In the genomic region with DNA sequence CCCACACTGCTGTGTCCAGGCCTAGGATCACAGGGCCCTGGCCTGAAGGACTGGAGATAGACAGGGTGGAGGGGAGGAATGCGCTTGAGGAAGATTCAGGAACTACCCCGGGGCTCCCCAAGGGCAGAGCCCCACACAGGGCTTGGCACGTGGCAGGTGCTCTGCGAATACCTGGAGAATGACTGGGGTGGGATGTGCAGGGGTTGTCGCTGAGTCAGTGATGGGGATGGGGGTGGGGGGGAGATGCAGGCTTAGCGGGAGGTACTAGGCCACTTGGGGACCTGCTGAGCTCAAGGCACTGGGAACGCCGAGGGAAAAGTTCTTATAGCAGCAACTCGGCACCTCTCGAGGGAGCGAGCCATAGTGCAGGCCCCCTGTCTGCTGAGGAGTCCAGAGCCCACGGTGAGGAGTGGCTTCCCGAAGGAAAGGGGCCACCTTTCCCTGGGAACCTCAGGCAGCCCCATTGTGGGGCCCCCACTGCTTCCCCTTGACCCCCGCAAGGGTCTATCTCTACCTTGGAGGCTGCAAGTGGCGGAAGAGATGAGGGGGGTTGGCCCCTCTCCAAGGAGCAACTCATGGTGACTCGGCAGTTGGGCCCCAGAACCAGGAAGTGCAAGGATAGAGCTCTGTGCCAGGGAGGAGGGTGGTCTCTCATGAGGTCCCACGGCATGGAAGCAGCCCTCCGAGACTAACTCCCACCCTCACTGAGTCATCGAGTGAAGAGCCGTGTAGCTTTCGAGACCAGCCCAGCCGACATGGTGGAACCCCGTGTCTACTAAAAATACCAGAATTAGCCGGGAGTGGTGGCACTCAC, we compare ENCODE assay signal across 1 cellular context.
TF ChIP-seq lines count a peak whose summit lies in the region.

No MANE protein-coding gene starts in this region.

TF ChIP-seq in K562, 482 proteins besides CTCF, POLR2A, EP300 and RAD21 (continued from another document):
- TF ChIP-seq TEAD1 (CRISPR knock-in tag; IDR thresholded peaks at IDR 0.05) (peak in 1 of 2 experiments; percentile 71; a peak in 2 of 4 replicates), BRF1 (IDR thresholded peaks at IDR 0.05; ENCODE audit: borderline replicate concordance, extremely low read depth, insufficient read length) (no peak), ARNT (IDR thresholded peaks at IDR 0.05) (no peak; a peak in 1 of 4 replicates), NFIX (CRISPR knock-in tag; IDR thresholded peaks at IDR 0.05; ENCODE audit: low read depth) (0 out of 2 replicates have a peak, but pooled peaks have one; percentile 3), EGR1 (conservative IDR thresholded peaks at IDR 0.05) (no peak), ZNF586 (CRISPR knock-in tag; conservative IDR thresholded peaks at IDR 0.05) (no peak), MCM2 (IDR thresholded peaks at IDR 0.05; ENCODE audit: low read depth) (no peak; the same call in 1 of the 2 replicates), XRCC3 (IDR thresholded peaks at IDR 0.05) (no peak), SRSF7 (optimal IDR thresholded peaks at IDR 0.05; ENCODE audit: low read depth, low read length) (no peak), HOXB6 (CRISPR knock-in tag; IDR thresholded peaks at IDR 0.05; ENCODE audit: borderline replicate concordance) (no peak), ZBTB8A (IDR thresholded peaks at IDR 0.05; ENCODE audit: partially characterized antibody) (no peak), ZNF174 (CRISPR knock-in tag; IDR thresholded peaks at IDR 0.05) (no peak), TBL1XR1 (IDR thresholded peaks at IDR 0.05; ENCODE audit: low read length in 2 of 2) (peak in 1 of 2 experiments; percentile 27; a peak in 1 of 4 replicates), C11orf30 (IDR thresholded peaks at IDR 0.05; ENCODE audit: low read depth) (peak; percentile 98)
- TF ChIP-seq, protein P1, sequence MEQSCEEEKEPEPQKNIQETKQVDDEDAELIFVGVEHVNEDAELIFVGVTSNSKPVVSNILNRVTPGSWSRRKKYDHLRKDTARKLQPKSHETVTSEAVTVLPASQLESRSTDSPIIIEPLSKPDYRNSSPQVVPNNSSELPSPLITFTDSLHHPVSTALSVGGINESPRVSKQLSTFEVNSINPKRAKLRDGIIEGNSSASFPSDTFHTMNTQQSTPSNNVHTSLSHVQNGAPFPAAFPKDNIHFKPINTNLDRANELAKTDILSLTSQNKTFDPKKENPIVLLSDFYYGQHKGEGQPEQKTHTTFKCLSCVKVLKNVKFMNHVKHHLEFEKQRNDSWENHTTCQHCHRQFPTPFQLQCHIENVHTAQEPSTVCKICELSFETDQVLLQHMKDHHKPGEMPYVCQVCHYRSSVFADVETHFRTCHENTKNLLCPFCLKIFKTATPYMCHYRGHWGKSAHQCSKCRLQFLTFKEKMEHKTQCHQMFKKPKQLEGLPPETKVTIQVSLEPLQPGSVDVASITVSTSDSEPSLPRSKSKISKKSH (CRISPR knock-in tag; IDR thresholded peaks at IDR 0.05): no peak
- TF ChIP-seq, protein P2, sequence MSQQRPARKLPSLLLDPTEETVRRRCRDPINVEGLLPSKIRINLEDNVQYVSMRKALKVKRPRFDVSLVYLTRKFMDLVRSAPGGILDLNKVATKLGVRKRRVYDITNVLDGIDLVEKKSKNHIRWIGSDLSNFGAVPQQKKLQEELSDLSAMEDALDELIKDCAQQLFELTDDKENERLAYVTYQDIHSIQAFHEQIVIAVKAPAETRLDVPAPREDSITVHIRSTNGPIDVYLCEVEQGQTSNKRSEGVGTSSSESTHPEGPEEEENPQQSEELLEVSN (IDR thresholded peaks at IDR 0.05; ENCODE audit: borderline replicate concordance in 1 of 2, extremely low read depth in 1 of 2, insufficient read depth in 1 of 2, insufficient read length in 1 of 2, low read depth in 1 of 2, low read length in 1 of 2, poor library complexity in 1 of 2, severe bottlenecking in 1 of 2): peak; percentile 18 to 69
- TF ChIP-seq, protein P3, sequence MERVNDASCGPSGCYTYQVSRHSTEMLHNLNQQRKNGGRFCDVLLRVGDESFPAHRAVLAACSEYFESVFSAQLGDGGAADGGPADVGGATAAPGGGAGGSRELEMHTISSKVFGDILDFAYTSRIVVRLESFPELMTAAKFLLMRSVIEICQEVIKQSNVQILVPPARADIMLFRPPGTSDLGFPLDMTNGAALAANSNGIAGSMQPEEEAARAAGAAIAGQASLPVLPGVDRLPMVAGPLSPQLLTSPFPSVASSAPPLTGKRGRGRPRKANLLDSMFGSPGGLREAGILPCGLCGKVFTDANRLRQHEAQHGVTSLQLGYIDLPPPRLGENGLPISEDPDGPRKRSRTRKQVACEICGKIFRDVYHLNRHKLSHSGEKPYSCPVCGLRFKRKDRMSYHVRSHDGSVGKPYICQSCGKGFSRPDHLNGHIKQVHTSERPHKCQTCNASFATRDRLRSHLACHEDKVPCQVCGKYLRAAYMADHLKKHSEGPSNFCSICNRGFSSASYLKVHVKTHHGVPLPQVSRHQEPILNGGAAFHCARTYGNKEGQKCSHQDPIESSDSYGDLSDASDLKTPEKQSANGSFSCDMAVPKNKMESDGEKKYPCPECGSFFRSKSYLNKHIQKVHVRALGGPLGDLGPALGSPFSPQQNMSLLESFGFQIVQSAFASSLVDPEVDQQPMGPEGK (CRISPR knock-in tag; IDR thresholded peaks at IDR 0.05; ENCODE audit: borderline replicate concordance): 0 out of 2 replicates have a peak, but pooled peaks have one; percentile 68
